In genomic region chr17:17353625-17354484, GRCh38 we compare ENCODE assay signal across 12 cellular contexts.
"Had no signal": no experiment of that assay in that cellular context is flagged by ENCODE, and none has a peak within 500 bp of the region (broad histone marks: within the 10 kb centered on the region; RNA-seq: fewer than 3 reads in every experiment).

No MANE protein-coding gene starts in this region.

- H3K9me3 ChIP-seq: body of pancreas, esophagus muscularis mucosa, ovary had no signal

- H3K4me1 ChIP-seq: body of pancreas had no signal

- H3K27ac Mint-ChIP-seq: stimulated activated memory B cell treated with anti-CD40 and anti-IgM and Interleukin-4, amounts not matched to agents 10 μg/mL and 1 μg/mL and 100 μg/mL, for 72 hours; type B pancreatic cell had no signal

- H3K36me3 Mint-ChIP-seq: stimulated activated memory B cell treated with anti-CD40 and anti-IgM and Interleukin-4, amounts not matched to agents 10 μg/mL and 1 μg/mL and 100 μg/mL, for 72 hours; type B pancreatic cell had no signal

- H3K4me1 Mint-ChIP-seq: stimulated activated memory B cell treated with anti-CD40 and anti-IgM and Interleukin-4, amounts not matched to agents 10 μg/mL and 1 μg/mL and 100 μg/mL, for 72 hours had no signal

- H3K4me3 ChIP-seq: body of pancreas, dorsolateral prefrontal cortex, esophagus muscularis mucosa, ovary, skin epidermis had no signal

- DNase-seq: activated CD4-positive, alpha-beta T cell treated with anti-CD3 and anti-CD28 coated beads for 1 hour; activated CD4-positive, alpha-beta T cell treated with anti-CD3 and anti-CD28 coated beads, Interleukin-2, amount 50 U/mL, for 48 hours; activated naive CD4-positive, alpha-beta T cell treated with Interleukin-2 at 50 U/mL for 16 hours; body of pancreas; left colon had no signal

- H3K27ac ChIP-seq: body of pancreas, esophagus muscularis mucosa, ovary, skin epidermis had no signal

- H3K4me3 Mint-ChIP-seq: nephron; stimulated activated memory B cell treated with anti-CD40 and anti-IgM and Interleukin-4, amounts not matched to agents 10 μg/mL and 1 μg/mL and 100 μg/mL, for 72 hours; type B pancreatic cell had no signal

- H3K36me3 ChIP-seq: esophagus muscularis mucosa, ovary had no signal

- H3K27me3 ChIP-seq: body of pancreas, dorsolateral prefrontal cortex, ovary had no signal
